Comparison of ENCODE assay signal across 10 cellular contexts in genomic region chr1:205700865-205701401, GRCh38. TPM values are rescaled to one million over a fixed set of nuclear protein-coding genes. Genes with fewer than 3 reads are reported as not detected.
DNase-seq lines count a peak whose midpoint lies in the region; ATAC-seq and TF ChIP-seq lines count a peak whose summit lies in the region.
"Had no signal": no experiment of that assay in that cellular context is flagged by ENCODE, and none has a peak within 500 bp of the region (broad histone marks: within the 10 kb centered on the region; RNA-seq: fewer than 3 reads in every experiment).

No MANE protein-coding gene starts in this region.

- no peak overlapping the region for H4K5ac ChIP-seq in mesendoderm (ENCODE audit: low read length)

- no peak overlapping the region for H3K56ac ChIP-seq in mesendoderm (ENCODE audit: low read length)

- no peak for TF ChIP-seq CTCF in endodermal cell (conservative IDR thresholded peaks at IDR 0.05)

- H3K27ac Mint-ChIP-seq in endodermal cell, result peak overlapping the region; percentile 48
- H3K27ac Mint-ChIP-seq: dendritic cell treated with granulocyte-macrophage colony-stimulating factor and Interleukin-4, amounts not matched to agents 40 ng/mL and 50 ng/mL, for 4 days had no signal

- H4K8ac ChIP-seq in mesendoderm (ENCODE audit: low read depth, low read length), result no peak overlapping the region

- no peaks in the 10 kb centered on the region for H3K9me3 Mint-ChIP-seq in endodermal cell
- H3K9me3 Mint-ChIP-seq: dendritic cell treated with granulocyte-macrophage colony-stimulating factor and Interleukin-4, amounts not matched to agents 40 ng/mL and 50 ng/mL, for 4 days had no signal

- no peak overlapping the region for H2BK5ac ChIP-seq in mesendoderm (ENCODE audit: low read length)

- no peaks in the 10 kb centered on the region for H3K27me3 ChIP-seq in BLaER1
- no peaks in the 10 kb centered on the region for H3K27me3 ChIP-seq in MG63
- no peaks in the 10 kb centered on the region for H3K27me3 ChIP-seq in endodermal cell (ENCODE audit: control insufficient read depth, insufficient read depth, low read length, poor library complexity, severe bottlenecking)
- H3K27me3 ChIP-seq in mesendoderm (ENCODE audit: insufficient read depth, low read length, poor library complexity), result no peaks in the 10 kb centered on the region

- H2AK5ac ChIP-seq in mesendoderm (ENCODE audit: low read length), result no peak overlapping the region

- H3K9ac ChIP-seq in BLaER1 (peak overlapping the region; percentile 39; the same call in 1 of the 2 replicates), endodermal cell (ENCODE audit: extremely low read depth, low read length, poor library complexity, severe bottlenecking) (no peak overlapping the region), mesendoderm (ENCODE audit: low read length) (no peak overlapping the region)

- H3K4me1 Mint-ChIP-seq in endodermal cell, result peaks cover 41% of the 10 kb centered on the region

- H3K27ac ChIP-seq in BLaER1, result peak overlapping the region; percentile 82
- peak overlapping the region; percentile 60 for H3K27ac ChIP-seq in endodermal cell (ENCODE audit: low read depth, low read length)
- H3K27ac ChIP-seq in mesendoderm (ENCODE audit: low read depth, low read length), result no peak overlapping the region

- H3K36me3 ChIP-seq in BLaER1, result peaks cover 10% of the 10 kb centered on the region; the same call in 1 of the 2 replicates
- peaks cover 22% of the 10 kb centered on the region for H3K36me3 ChIP-seq in MG63
- peaks cover 45% of the 10 kb centered on the region for H3K36me3 ChIP-seq in endodermal cell (ENCODE audit: control insufficient read depth, insufficient read depth, low read length)
- H3K36me3 ChIP-seq in mesendoderm (ENCODE audit: control insufficient read depth, insufficient read depth, low read length), result no peaks in the 10 kb centered on the region

- H3K23ac ChIP-seq in mesendoderm (ENCODE audit: low read length), result no peak overlapping the region

- peaks cover 14% of the 10 kb centered on the region for H3K36me3 Mint-ChIP-seq in endodermal cell (ENCODE audit: low read depth)

- no peak overlapping the region for H3K4me3 Mint-ChIP-seq in endodermal cell
- H3K4me3 Mint-ChIP-seq: dendritic cell treated with granulocyte-macrophage colony-stimulating factor and Interleukin-4, amounts not matched to agents 40 ng/mL and 50 ng/mL, for 4 days had no signal

- H3K4me1 ChIP-seq in BLaER1, result peaks cover 58% of the 10 kb centered on the region
- peaks cover 14% of the 10 kb centered on the region for H3K4me1 ChIP-seq in endodermal cell (ENCODE audit: control insufficient read depth, insufficient read depth, low read length)
- H3K4me1 ChIP-seq in mesendoderm (ENCODE audit: control insufficient read depth, low read depth, low read length), result peaks cover 6% of the 10 kb centered on the region

- peak; percentile 23 for DNase-seq in MG63
- peak; percentile 67 for DNase-seq in endodermal cell
- DNase-seq in mesendoderm, result peak; percentile 61
- DNase-seq in SIG-M5 treated with dmso at 0.1 percent for 504 hours (lab: John Stamatoyannopoulos, UW; ENCODE audit: unreplicated experiment), result no peak
- DNase-seq in NCI-H1436 (lab: John Stamatoyannopoulos, UW), result no peak
- DNase-seq: NCI-H1436 treated with DMSO at 0.1 percent for 48 hours had no signal

- H4K20me1 ChIP-seq in BLaER1, result no peaks in the 10 kb centered on the region

- H3K9me3 ChIP-seq in BLaER1 (no peaks in the 10 kb centered on the region), MG63 (no peaks in the 10 kb centered on the region), endodermal cell (ENCODE audit: control insufficient read depth, low read length) (no peaks in the 10 kb centered on the region)

- H3K4me3 ChIP-seq in BLaER1, result peak overlapping the region; percentile 9; the same call in 1 of the 2 replicates
- no peak overlapping the region for H3K4me3 ChIP-seq in MG63
- H3K4me3 ChIP-seq in endodermal cell (ENCODE audit: low read length), result no peak overlapping the region
- no peak overlapping the region for H3K4me3 ChIP-seq in mesendoderm (ENCODE audit: low read length)

- H3K4ac ChIP-seq in mesendoderm (ENCODE audit: low read depth, low read length), result no peak overlapping the region

- H3K27me3 Mint-ChIP-seq in endodermal cell (ENCODE audit: insufficient read depth), result no peaks in the 10 kb centered on the region

- no peaks in the 10 kb centered on the region for H3K79me2 ChIP-seq in mesendoderm (ENCODE audit: control insufficient read depth, insufficient read depth, low read length)

- H2BK120ac ChIP-seq in mesendoderm (ENCODE audit: low read depth, low read length), result no peak overlapping the region

- WGBS in endodermal cell (ENCODE audit: insufficient coverage in 1 of 2, insufficient read length in 1 of 2), 2 experiments, result 43% methylated on average over 2 of the region's 2 CpGs; no CpG with 5 or more reads in 1 of the 2 experiments
- WGBS in mesendoderm (ENCODE audit: extremely low coverage, insufficient coverage, low lambda C conversion rate), result no CpG with 5 or more reads among the region's 2 CpGs

- no peak overlapping the region for H2BK15ac ChIP-seq in mesendoderm (replicated peaks; ENCODE audit: low read depth)

- ATAC-seq in HG02623 (IDR thresholded peaks at IDR 0.05; ENCODE audit: unreplicated experiment) (no peak), GM21737 (IDR thresholded peaks at IDR 0.05; ENCODE audit: unreplicated experiment) (no peak)

- H3K4me2 ChIP-seq in BLaER1 (peak overlapping the region; percentile 83), mesendoderm (ENCODE audit: low read length) (no peak overlapping the region)

- H3K79me1 ChIP-seq in mesendoderm (ENCODE audit: low read length), result no peaks in the 10 kb centered on the region

- H3K18ac ChIP-seq in mesendoderm (ENCODE audit: low read length), result no peak overlapping the region

RNA-seq across cellular contexts. Expression of gene SLC45A3, which starts 20.6 kb away (rescaled TPM):
- 1.7 and 3.2 TPM in 2 replicates for total RNA-seq in MG63 (2014; rRNA removed; shearing (Covaris generic); ENCODE audit: low replicate concordance)
- total RNA-seq in endodermal cell, result 10 to 100 TPM in 1 of 2 donors, 1 to 10 TPM in 1; 7.9 to 10.2 TPM
- 22.4 TPM for polyA plus RNA-seq in endodermal cell (2013, experiment 1 of 2)
- polyA plus RNA-seq in endodermal cell (2013, experiment 2 of 2), result 17.5 TPM
- 6.1 TPM for polyA plus RNA-seq in mesendoderm (2013, experiment 1 of 2)
- polyA plus RNA-seq in mesendoderm (2013, experiment 2 of 2), result 6.4 TPM

RNA-seq across cellular contexts. Expression of gene NUCKS1, which starts 49.0 kb away (rescaled TPM):
- total RNA-seq in MG63 (2014; rRNA removed; shearing (Covaris generic); ENCODE audit: low replicate concordance), result 228 and 336 TPM in 2 replicates
- total RNA-seq in endodermal cell, result 100 to 1,000 TPM; 380 to 532 TPM
- 267 TPM for polyA plus RNA-seq in endodermal cell (2013, experiment 1 of 2)
- 284 TPM for polyA plus RNA-seq in endodermal cell (2013, experiment 2 of 2)
- 371 TPM for polyA plus RNA-seq in mesendoderm (2013, experiment 1 of 2)
- 360 TPM for polyA plus RNA-seq in mesendoderm (2013, experiment 2 of 2)

Comparison
In these comparisons a context has a peak if more than half of its experiments do, and no peak if none do; other contexts are left out.
1. DNase-seq: peak in MG63 (single experiment), endodermal cell (single experiment) and mesendoderm (single experiment); none in SIG-M5 treated with dmso at 0.1 percent for 504 hours (single experiment) and NCI-H1436 (single experiment).